19 cellular contexts compared by ENCODE assay signal in the genomic region with DNA sequence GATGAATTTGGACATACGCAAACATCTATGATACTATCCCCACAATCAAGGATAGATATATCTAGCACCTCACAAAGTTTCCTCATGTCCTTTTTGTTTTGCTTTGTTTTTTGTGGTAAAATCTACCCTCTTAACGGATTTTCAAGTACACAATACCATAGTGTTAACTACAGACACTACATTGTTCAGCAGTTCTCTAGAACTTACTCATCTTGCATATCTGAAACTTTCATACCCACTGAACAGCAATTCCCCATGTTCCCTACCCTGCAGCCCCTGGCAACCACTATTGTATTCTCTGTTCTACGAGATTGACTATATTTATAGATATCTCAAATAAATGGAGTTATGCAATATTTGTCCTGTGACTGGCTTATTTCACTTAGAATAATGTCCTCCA. TPM values are rescaled to one million over a fixed set of nuclear protein-coding genes. Genes with fewer than 3 reads are reported as not detected.
DNase-seq lines count a peak whose midpoint lies in the region; ATAC-seq, FAIRE-seq and TF ChIP-seq lines count a peak whose summit lies in the region.
"Had no signal": no experiment of that assay in that cellular context is flagged by ENCODE, and none has a peak within 500 bp of the region (broad histone marks: within the 10 kb centered on the region; RNA-seq: fewer than 3 reads in every experiment).

No MANE protein-coding gene starts in this region.

- H3K9ac ChIP-seq in GM12878 (ENCODE audit: control insufficient read depth, insufficient read depth, low read length) = no peak overlapping the region

- in situ Hi-C loops in GM12878 (cut with MboI) = no loop called here

- no peaks in the 10 kb centered on the region for H3K36me3 Mint-ChIP-seq in mesothelial cell of epicardium
- H3K36me3 Mint-ChIP-seq: CD4-positive, alpha-beta memory T cell had no signal

- no peak overlapping the region for H3K27ac Mint-ChIP-seq in mesothelial cell of epicardium
- H3K27ac Mint-ChIP-seq: CD4-positive, alpha-beta memory T cell; GM23338; H9 had no signal

- no peaks in the 10 kb centered on the region for H3K79me2 ChIP-seq in GM12878 (ENCODE audit: control insufficient read depth, insufficient read depth, low read length)

- H3K27ac ChIP-seq in GM12878 (ENCODE audit: control insufficient read depth, insufficient read depth) = no peak overlapping the region
- H3K27ac ChIP-seq: A549 had no signal

- peaks cover 19% of the 10 kb centered on the region for H3K4me1 Mint-ChIP-seq in mesothelial cell of epicardium
- H3K4me1 Mint-ChIP-seq: CD4-positive, alpha-beta memory T cell had no signal

- POLR2A ChIA-PET in GM12878 (lab: Charles Lee) = no interaction called here

- RAD21 ChIA-PET in GM12878 (lab: Charles Lee; ENCODE audit: unreplicated experiment) = no interaction called here

- TF ChIP-seq CTCF in GM12878 (IDR thresholded peaks at IDR 0.05 in 2 of 3, conservative IDR thresholded peaks at IDR 0.05 in 1 of 3; ENCODE audit: control insufficient read depth in 2 of 3, extremely low read depth in 1 of 3, insufficient read depth in 1 of 3, low read depth in 3 of 3, low read length in 3 of 3) = no peak
- no peak for TF ChIP-seq CTCF in mesothelial cell of epicardium (IDR thresholded peaks at IDR 0.05; ENCODE audit: unreplicated experiment)

- CTCF ChIA-PET in GM12878 (lab: Yijun Ruan, JAX) = no interaction called here

- no peaks in the 10 kb centered on the region for H3K9me3 Mint-ChIP-seq in mesothelial cell of epicardium
- H3K9me3 Mint-ChIP-seq: GM23338, H9 had no signal

- H3K4me1 ChIP-seq in GM12878 (ENCODE audit: control insufficient read depth, insufficient read depth, low read length) = no peaks in the 10 kb centered on the region
- H3K4me1 ChIP-seq: A549 had no signal

- intact Hi-C loops in GM12878 (cut with micrococcal nuclease; ENCODE audit: unreplicated experiment) = no loop called here

- FAIRE-seq in GM12878 (lab: Jason Lieb, UNC) = no peak
- FAIRE-seq: G401.6 had no signal

- H3K36me3 ChIP-seq in GM12878 (ENCODE audit: control insufficient read depth in 2 of 2, insufficient read depth in 2 of 2, low read length in 1 of 2) = no peaks in the 10 kb centered on the region

- no peaks in the 10 kb centered on the region for H4K20me1 ChIP-seq in GM12878 (ENCODE audit: control insufficient read depth, insufficient read depth)

- TF ChIP-seq RAD21 in GM12878 (IDR thresholded peaks at IDR 0.05; ENCODE audit: insufficient read depth, low read depth, low read length) = no peak

- H3K27me3 Mint-ChIP-seq in mesothelial cell of epicardium (ENCODE audit: low read depth) = no peaks in the 10 kb centered on the region

- TF ChIP-seq POLR2A in GM12878 (IDR thresholded peaks at IDR 0.05; ENCODE audit: low read depth, low read length) = no peak

- no peak for TF ChIP-seq EP300 in GM12878 (IDR thresholded peaks at IDR 0.05; ENCODE audit: borderline replicate concordance in 1 of 2, control insufficient read depth in 1 of 2, low read depth in 2 of 2, low read length in 2 of 2)

- DNase-seq in COLO829 (ENCODE audit: low spot score) = peak; percentile 16
- DNase-seq in GM12878 (ENCODE audit: low read depth, low spot score) = no peak
- peak; percentile 75 for DNase-seq in pons (ENCODE audit: low spot score)
- DNase-seq in mesothelial cell of epicardium (ENCODE audit: low spot score in 2 of 2, unreplicated experiment in 2 of 2) = no peak
- DNase-seq in HT-29 (ENCODE audit: low spot score) = no peak
- no peak for DNase-seq in effector CD8-positive, alpha-beta T cell (lab: John Stamatoyannopoulos, UW)
- DNase-seq: 8988T; ACHN; C1 segment of cervical spinal cord; Caco-2; CD4-positive, alpha-beta memory T cell; DMS153; DND-41; H9 had no signal

- H2AFZ ChIP-seq in GM12878 (ENCODE audit: control insufficient read depth, low read depth, low read length) = no peak overlapping the region
- H2AFZ ChIP-seq: GM23338 had no signal

- ATAC-seq in HG03565 (IDR thresholded peaks at IDR 0.05; ENCODE audit: unreplicated experiment) = peak; percentile 71
- ATAC-seq in GM12878 = peak; percentile 57
- ATAC-seq: A549, GM23338, HCT116 had no signal

- H3K4me3 ChIP-seq in GM12878 = no peak overlapping the region
- H3K4me3 ChIP-seq: A549, GM23338 had no signal

- H3K27me3 ChIP-seq in GM12878 (replicated peaks in 1 of 2; ENCODE audit: control insufficient read depth in 2 of 2, insufficient read depth in 2 of 2, low read length in 1 of 2) = no peaks in the 10 kb centered on the region

- no peak overlapping the region for H3K4me3 Mint-ChIP-seq in mesothelial cell of epicardium
- H3K4me3 Mint-ChIP-seq: CD4-positive, alpha-beta memory T cell; GM23338; H9 had no signal

- 4% methylated on average over 3 of the region's 3 CpGs for WGBS in GM12878 (ENCODE audit: insufficient coverage, insufficient replicate concordance, low lambda C conversion rate, missing lambda C conversion rate)

- BruUV-seq in GM12878 (replicated peaks; lab: Mats Ljungman, UMichigan) = no TSS peak

- no peaks in the 10 kb centered on the region for H3K9me3 ChIP-seq in GM12878 (replicated peaks; ENCODE audit: control insufficient read depth, insufficient read depth, low read length)
- H3K9me3 ChIP-seq: A549, Caco-2 had no signal

- no peak overlapping the region for H3K4me2 ChIP-seq in GM12878 (ENCODE audit: control insufficient read depth, insufficient read depth)
- H3K4me2 ChIP-seq: A549, GM23338 had no signal

- SMC1A ChIA-PET in GM12878 (lab: Charles Lee; ENCODE audit: uncharacterized antibody, unreplicated experiment) = no interaction called here

TF ChIP-seq in GM12878, 131 proteins besides CTCF, POLR2A, EP300 and RAD21 (continues in another document):
- no peak for TF ChIP-seq WRNIP1 (IDR thresholded peaks at IDR 0.05; ENCODE audit: borderline replicate concordance, low read depth, low read length)
- TF ChIP-seq, protein P1, sequence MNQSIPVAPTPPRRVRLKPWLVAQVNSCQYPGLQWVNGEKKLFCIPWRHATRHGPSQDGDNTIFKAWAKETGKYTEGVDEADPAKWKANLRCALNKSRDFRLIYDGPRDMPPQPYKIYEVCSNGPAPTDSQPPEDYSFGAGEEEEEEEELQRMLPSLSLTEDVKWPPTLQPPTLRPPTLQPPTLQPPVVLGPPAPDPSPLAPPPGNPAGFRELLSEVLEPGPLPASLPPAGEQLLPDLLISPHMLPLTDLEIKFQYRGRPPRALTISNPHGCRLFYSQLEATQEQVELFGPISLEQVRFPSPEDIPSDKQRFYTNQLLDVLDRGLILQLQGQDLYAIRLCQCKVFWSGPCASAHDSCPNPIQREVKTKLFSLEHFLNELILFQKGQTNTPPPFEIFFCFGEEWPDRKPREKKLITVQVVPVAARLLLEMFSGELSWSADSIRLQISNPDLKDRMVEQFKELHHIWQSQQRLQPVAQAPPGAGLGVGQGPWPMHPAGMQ (IDR thresholded peaks at IDR 0.05; ENCODE audit: borderline replicate concordance) = no peak
- no peak for TF ChIP-seq JUNB (IDR thresholded peaks at IDR 0.05)
- TF ChIP-seq FOXK2 (IDR thresholded peaks at IDR 0.05) = no peak
- TF ChIP-seq CEBPZ (IDR thresholded peaks at IDR 0.05; ENCODE audit: low read depth, low read length) = no peak

RNA-seq across cellular contexts. Expression of gene TJP1, which starts 58.1 kb away (rescaled TPM):
- total RNA-seq in GM12878 (2013; cell fraction: nucleolus; rRNA removed) = not detected in 2 replicates
- total RNA-seq in GM12878 (2014; rRNA removed) (not detected in 2 replicates), GM12878 (2014; rRNA removed; fragmentation: Illumina TruSeq; extraction: Trizol) (not detected in 2 replicates), GM12878 (2021) (0.49 and 0.72 TPM in 2 replicates), mesothelial cell of epicardium (147 to 159 TPM (median 154 TPM) in 3 replicates)
- polyA plus RNA-seq in GM12878 (2011; ENCODE audit: low read depth) = not detected
- polyA plus RNA-seq in GM12878 (2011; rRNA removed) (0.01 TPM in 1 of 2 replicates, not detected in the other), GM12878 (2014; fragmentation: Illumina TruSeq; extraction: Trizol) (not detected in 2 replicates), GM12878 (2014; fragmentation: Nextera tagmentation; extraction: Ambion mirVana) (not detected), GM12878 (2014; rRNA removed) (0.08 TPM in 1 of 2 replicates, not detected in the other), GM12878 (2016; fragmentation: Nextera tagmentation; extraction: Ambion mirVana) (under 1 TPM in 1 of 2 experiments, not detected in 1; 0.08 TPM)
- polyA plus RNA-seq in GM12878 (2011; cell fraction: cytosol; rRNA removed) = not detected in 2 replicates
- polyA plus RNA-seq in GM12878 (2011; cell fraction: nucleus; rRNA removed) = 0.01 TPM in 1 of 2 replicates, not detected in the other
- polyA plus RNA-seq in GM12878 (2012) = 0.21 TPM in 1 of 2 replicates, not detected in the other
- 0.07 TPM in 1 of 2 replicates, not detected in the other for polyA minus RNA-seq in GM12878 (2011; rRNA and poly(A)+ RNA removed)
- polyA minus RNA-seq in GM12878 (2011; cell fraction: cytosol; rRNA and poly(A)+ RNA removed) = 0.94 and 1.1 TPM in 2 replicates
- 0.73 and 0.77 TPM in 2 replicates for polyA minus RNA-seq in GM12878 (2011; cell fraction: nucleus; rRNA and poly(A)+ RNA removed)
- 58.8 and 61.6 TPM in 2 replicates for total RNA-seq in HT-29 (2014; rRNA removed; shearing (Covaris generic))
- total RNA-seq: CD4-positive, alpha-beta memory T cell had no signal
- polyA plus RNA-seq: CD4-positive, alpha-beta memory T cell had no signal

Comparison
In these comparisons a context has a peak if more than half of its experiments do, and no peak if none do; other contexts are left out.
1. DNase-seq: peak in COLO829 (single experiment) and pons (single experiment); none in GM12878 (single experiment), mesothelial cell of epicardium (0 of 2), HT-29 (single experiment) and effector CD8-positive, alpha-beta T cell (single experiment).
2. RNA of gene TJP1, which starts 58.1 kb away (total RNA-seq): 147 to 159 TPM in mesothelial cell of epicardium and 58.8 to 61.6 TPM in HT-29; 0.49 to 0.72 TPM in GM12878; every median in the first group is over 10 times any median in the second.